Comparison of ENCODE assay signal across 8 cellular contexts in the genomic region with DNA sequence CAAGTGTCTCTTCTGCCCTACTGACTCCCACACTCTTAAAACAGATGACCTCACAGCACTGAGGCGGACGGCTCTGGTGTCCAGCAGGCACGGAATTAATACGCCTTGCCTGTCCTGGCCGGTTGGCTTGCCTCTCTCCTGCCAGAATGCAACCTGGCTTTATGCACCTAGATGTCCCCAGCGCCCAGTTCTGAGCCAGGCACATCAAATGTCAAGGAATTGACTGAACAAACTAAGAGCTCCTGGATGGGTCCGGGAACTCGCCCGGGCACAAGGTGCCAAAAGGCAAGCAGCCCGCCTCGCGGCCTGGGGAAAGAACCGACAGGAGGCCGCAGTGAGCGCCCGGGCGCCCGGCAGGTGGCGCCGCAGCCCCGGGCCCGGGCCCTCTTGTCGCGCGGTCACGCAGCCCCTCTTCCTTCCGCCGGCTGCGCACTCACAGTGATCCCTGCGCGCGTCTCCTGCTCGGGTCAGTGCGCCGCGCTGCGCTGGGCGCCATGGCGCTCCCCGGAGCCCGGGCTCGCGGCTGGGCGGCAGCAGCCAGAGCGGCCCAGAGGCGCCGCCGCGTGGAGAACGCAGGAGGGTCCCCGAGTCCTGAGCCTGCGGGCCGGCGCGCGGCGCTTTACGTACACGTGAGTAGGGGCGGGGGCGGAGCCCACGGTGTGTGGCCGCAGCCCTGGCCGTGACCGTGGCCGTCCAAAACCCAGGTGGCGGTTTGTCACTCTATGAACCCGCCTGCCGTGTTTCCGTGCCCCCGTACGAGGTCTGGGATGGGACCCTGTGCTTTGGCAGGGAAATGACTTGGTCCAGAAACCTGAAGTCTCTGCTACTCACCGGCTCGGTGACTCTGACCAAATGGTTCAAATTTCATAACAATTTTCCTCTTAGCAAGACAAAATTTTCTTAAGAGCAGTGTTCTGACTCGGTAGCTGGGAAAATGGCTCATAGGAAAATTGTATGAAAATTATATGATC. TPM values are rescaled to one million over a fixed set of nuclear protein-coding genes. Genes with fewer than 3 reads are reported as not detected.
A peak's percentile ranks its signal among the peaks of the same experiment; 100 is the strongest.
DNase-seq lines count a peak whose midpoint lies in the region; TF ChIP-seq lines count a peak whose summit lies in the region.

A gene (plus strand): TSS at position 470 of the 971 bp plus-strand sequence. CDS start 25 bp downstream, at position 495.

- H3K36me3 ChIP-seq in neural cell (ENCODE audit: insufficient read depth, low read length) (no peaks in the 10 kb centered on the region), stomach (peaks cover 6 to 29% (median 21%) of the 10 kb centered on the region in 4 donors)

- no peaks in the 10 kb centered on the region for H3K27me3 ChIP-seq in neural cell (ENCODE audit: insufficient read depth, low read depth, low read length)
- H3K27me3 ChIP-seq in stomach: no peaks in the 10 kb centered on the region

- CTCF ChIA-PET in RWPE1 (lab: Yijun Ruan, JAX): interaction anchor here (0.5 to 2.1 kb wide), 41 partner anchors 9 to 278 kb away, joined by 3 to 19 read pairs (median 4); a partner anchor contains a TSS

- H3K27ac ChIP-seq in RWPE1 (peak within 1 kb of the TSS; percentile 85), neural cell (ENCODE audit: low read length) (peak within 1 kb of the TSS; percentile 87), stomach (peak within 1 kb of the TSS; percentile 84 to 96 (median 94))

- no peaks in the 10 kb centered on the region for H3K9me3 ChIP-seq in neural cell (ENCODE audit: low read length)
- no peaks in the 10 kb centered on the region for H3K9me3 ChIP-seq in stomach

- peak in 1 of 4 donors; percentile 34 for TF ChIP-seq POLR2A in stomach (IDR thresholded peaks at IDR 0.05)

- H3K79me2 ChIP-seq in neural cell (replicated peaks; ENCODE audit: insufficient read depth, low read length): no peaks in the 10 kb centered on the region

- no peaks in the 10 kb centered on the region for H3F3A ChIP-seq in neural cell (ENCODE audit: insufficient read depth, low read length, poor library complexity, severe bottlenecking)

- WGBS in stomach, 5 donors: 1 to 4% (median 2%) methylated on average over 34 to 75 of the region's 75 CpGs

- peak; percentile 80 for TF ChIP-seq RAD21 in neural cell (conservative IDR thresholded peaks at IDR 0.05)

- DNase-seq in ELR (ENCODE audit: low read depth) (peak; percentile 94), GOT3 (lab: John Stamatoyannopoulos, UW) (peak; percentile 70), RWPE1 (ENCODE audit: low spot score) (peak; percentile 82), fibroblast of the conjunctiva (ENCODE audit: low read depth) (peak; percentile 75), stomach (peak; percentile 90)
- peak; percentile 80 for DNase-seq in activated T-helper 9 cell treated with anti-CD3 and anti-CD28 coated beads, Interleukin-2, amount 50 U/mL, for 16 hours (ENCODE audit: low read depth)

- H3K9ac ChIP-seq in neural cell (ENCODE audit: low read length): peak within 1 kb of the TSS; percentile 79

- POLR2A ChIA-PET in RWPE1 (lab: Yijun Ruan, JAX; ENCODE audit: low non-redundant PET): no interaction called here

- peak within 1 kb of the TSS; percentile 93 for H2AFZ ChIP-seq in neural cell (ENCODE audit: low read depth, low read length)

- peaks cover 19 to 59% (median 47%) of the 10 kb centered on the region in 4 donors for H3K4me1 ChIP-seq in stomach

- peak; percentile 47 for TF ChIP-seq EP300 in neural cell (conservative IDR thresholded peaks at IDR 0.05; ENCODE audit: poor library complexity, severe bottlenecking)
- no peak for TF ChIP-seq EP300 in stomach (IDR thresholded peaks at IDR 0.05)

- H4K20me1 ChIP-seq in neural cell (ENCODE audit: insufficient read depth): no peaks in the 10 kb centered on the region

- peak within 1 kb of the TSS; percentile 92 for H3K4me3 ChIP-seq in neural cell (ENCODE audit: low read length)
- peak within 1 kb of the TSS; percentile 70 to 78 (median 72) for H3K4me3 ChIP-seq in stomach

- peak within 1 kb of the TSS; percentile 66 for H3K4me2 ChIP-seq in neural cell (ENCODE audit: low read length)

- H3K9me2 ChIP-seq in neural cell (ENCODE audit: insufficient read depth, low read length): no peaks in the 10 kb centered on the region

- intact Hi-C loops in stomach (cut with DNase I; ENCODE audit: low total_unique reads): loop anchor here (10.0 kb wide), 1 partner anchor 114 kb away; no protein-coding TSS in a partner anchor

- TF ChIP-seq CTCF in LNCAP (IDR thresholded peaks at IDR 0.05) (peak; percentile 96), RWPE1 (conservative IDR thresholded peaks at IDR 0.05; ENCODE audit: low read depth) (peak; percentile 99), neural cell (IDR thresholded peaks at IDR 0.05; ENCODE audit: poor library complexity, severe bottlenecking) (peak; percentile 98), stomach (IDR thresholded peaks at IDR 0.05) (peak in 5 of 7 experiments; percentile 68 to 87 (median 84))

TF ChIP-seq in neural cell, 6 proteins besides CTCF, POLR2A, EP300 and RAD21:
- TF ChIP-seq MXI1 (conservative IDR thresholded peaks at IDR 0.05; ENCODE audit: poor library complexity, severe bottlenecking) (peak; percentile 95), SMC3 (conservative IDR thresholded peaks at IDR 0.05; ENCODE audit: poor library complexity) (peak; percentile 82), TAF1 (IDR thresholded peaks at IDR 0.05; ENCODE audit: low read depth) (peak; percentile 81), POLR2AphosphoS5 (IDR thresholded peaks at IDR 0.05) (peak; percentile 78), EZH2 (IDR thresholded peaks at IDR 0.05; ENCODE audit: borderline replicate concordance, insufficient read depth, low read length, poor library complexity, severe bottlenecking) (no peak)
- TF ChIP-seq, protein P1, sequence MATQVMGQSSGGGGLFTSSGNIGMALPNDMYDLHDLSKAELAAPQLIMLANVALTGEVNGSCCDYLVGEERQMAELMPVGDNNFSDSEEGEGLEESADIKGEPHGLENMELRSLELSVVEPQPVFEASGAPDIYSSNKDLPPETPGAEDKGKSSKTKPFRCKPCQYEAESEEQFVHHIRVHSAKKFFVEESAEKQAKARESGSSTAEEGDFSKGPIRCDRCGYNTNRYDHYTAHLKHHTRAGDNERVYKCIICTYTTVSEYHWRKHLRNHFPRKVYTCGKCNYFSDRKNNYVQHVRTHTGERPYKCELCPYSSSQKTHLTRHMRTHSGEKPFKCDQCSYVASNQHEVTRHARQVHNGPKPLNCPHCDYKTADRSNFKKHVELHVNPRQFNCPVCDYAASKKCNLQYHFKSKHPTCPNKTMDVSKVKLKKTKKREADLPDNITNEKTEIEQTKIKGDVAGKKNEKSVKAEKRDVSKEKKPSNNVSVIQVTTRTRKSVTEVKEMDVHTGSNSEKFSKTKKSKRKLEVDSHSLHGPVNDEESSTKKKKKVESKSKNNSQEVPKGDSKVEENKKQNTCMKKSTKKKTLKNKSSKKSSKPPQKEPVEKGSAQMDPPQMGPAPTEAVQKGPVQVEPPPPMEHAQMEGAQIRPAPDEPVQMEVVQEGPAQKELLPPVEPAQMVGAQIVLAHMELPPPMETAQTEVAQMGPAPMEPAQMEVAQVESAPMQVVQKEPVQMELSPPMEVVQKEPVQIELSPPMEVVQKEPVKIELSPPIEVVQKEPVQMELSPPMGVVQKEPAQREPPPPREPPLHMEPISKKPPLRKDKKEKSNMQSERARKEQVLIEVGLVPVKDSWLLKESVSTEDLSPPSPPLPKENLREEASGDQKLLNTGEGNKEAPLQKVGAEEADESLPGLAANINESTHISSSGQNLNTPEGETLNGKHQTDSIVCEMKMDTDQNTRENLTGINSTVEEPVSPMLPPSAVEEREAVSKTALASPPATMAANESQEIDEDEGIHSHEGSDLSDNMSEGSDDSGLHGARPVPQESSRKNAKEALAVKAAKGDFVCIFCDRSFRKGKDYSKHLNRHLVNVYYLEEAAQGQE (IDR thresholded peaks at IDR 0.05; ENCODE audit: borderline replicate concordance): peak; percentile 53

RNA-seq across cellular contexts. Expression of the gene that starts here (rescaled TPM):
- 61.9 and 73.5 TPM in 2 replicates for polyA plus RNA-seq in neural cell
- 26.6 and 32.9 TPM in 2 replicates for polyA minus RNA-seq in neural cell
- 10 to 100 TPM; 18.7 to 54.8 (median 22.0) TPM for total RNA-seq in stomach
- 10 to 100 TPM; 23.9 to 29.4 (median 28.7) TPM for polyA plus RNA-seq in stomach

Comparison
In these comparisons a context has a peak if more than half of its experiments do, and no peak if none do; other contexts are left out.
1. Peak in every context shown above with its lines: DNase-seq, H3K4me3 ChIP-seq and H3K27ac ChIP-seq.